Comparison of ENCODE assay signal across 8 cellular contexts in genomic region chr2:69798909-69799526, GRCh38. TPM values are rescaled to one million over a fixed set of nuclear protein-coding genes. Genes with fewer than 3 reads are reported as not detected.
DNase-seq lines count a peak whose midpoint lies in the region; ATAC-seq, FAIRE-seq and TF ChIP-seq lines count a peak whose summit lies in the region.

No MANE protein-coding gene starts in this region.

- no peaks in the 10 kb centered on the region for H3K9me3 Mint-ChIP-seq in activated T-helper 1 cell treated with anti-CD3 and anti-CD28 coated beads, Interleukin-12 subunit alpha, Interleukin-12 subunit beta, Interleukin-2, Interleukin-4 antibody, amounts not matched to agents 30 ng/mL and 10 ng/mL and 1 ng/mL, durations not matched to agents 14 hours and 24 hours and 36 hours

- POLR2A ChIA-PET in K562 (lab: Yijun Ruan, JAX) = interaction anchor here (0.7 to 2.7 kb wide), 10 partner anchors 10 to 134 kb away, joined by 3 to 16 read pairs (median 4); partner anchors contain the start of genes GMCL1 and SNRNP27

- TF ChIP-seq POLR2A in GM12892 (IDR thresholded peaks at IDR 0.05; ENCODE audit: low read depth, low read length) = no peak
- TF ChIP-seq POLR2A in K562 (conservative IDR thresholded peaks at IDR 0.05) = no peak

- peak in 1 of 2 experiments; percentile 26; a peak in 3 of 4 replicates for TF ChIP-seq RAD21 in K562 (CRISPR knock-in tag; conservative IDR thresholded peaks at IDR 0.05 in 1 of 2, IDR thresholded peaks at IDR 0.05 in 1 of 2)

- H3K4me3 Mint-ChIP-seq in activated T-helper 1 cell treated with anti-CD3 and anti-CD28 coated beads, Interleukin-12 subunit alpha, Interleukin-12 subunit beta, Interleukin-2, Interleukin-4 antibody, amounts not matched to agents 30 ng/mL and 10 ng/mL and 1 ng/mL, durations not matched to agents 14 hours and 24 hours and 36 hours = no peak overlapping the region

- CTCF ChIA-PET in K562 (lab: Yijun Ruan, JAX; ENCODE audit: low intra/inter-chr PET ratio) = no interaction called here

- H3K79me1 ChIP-seq in mesenchymal stem cell (replicated peaks; ENCODE audit: low read length, poor library complexity, severe bottlenecking) = peaks cover 31% of the 10 kb centered on the region

- H4K91ac ChIP-seq in mesenchymal stem cell (ENCODE audit: low read length) = no peak overlapping the region

- H2BK120ac ChIP-seq in mesenchymal stem cell (ENCODE audit: low read depth, low read length) = no peak overlapping the region

- H3K36me3 Mint-ChIP-seq in activated T-helper 1 cell treated with anti-CD3 and anti-CD28 coated beads, Interleukin-12 subunit alpha, Interleukin-12 subunit beta, Interleukin-2, Interleukin-4 antibody, amounts not matched to agents 30 ng/mL and 10 ng/mL and 1 ng/mL, durations not matched to agents 14 hours and 24 hours and 36 hours (ENCODE audit: low read depth) = peaks cover 22% of the 10 kb centered on the region

- FAIRE-seq in GM12892 (lab: Jason Lieb, UNC) = peak; percentile 69
- FAIRE-seq in K562 (lab: Jason Lieb, UNC) = peak; percentile 96

- no peaks in the 10 kb centered on the region for H3K79me2 ChIP-seq in K562 (ENCODE audit: control insufficient read depth, insufficient read depth, low read length)

- H4K20me1 ChIP-seq in K562 (replicated peaks; ENCODE audit: control insufficient read depth, insufficient read depth, low read length) = peaks cover 14% of the 10 kb centered on the region

- H3K36me3 ChIP-seq in K562 (ENCODE audit: control insufficient read depth, insufficient read depth, low read length) (no peaks in the 10 kb centered on the region), mesenchymal stem cell (ENCODE audit: control insufficient read depth in 1 of 2, insufficient read depth in 2 of 2, low read depth in 1 of 2, low read length in 2 of 2) (peaks cover 23 to 51% of the 10 kb centered on the region in 2 experiments)
- H3K36me3 ChIP-seq in effector memory CD4-positive, alpha-beta T cell (ENCODE audit: control insufficient read depth, insufficient read depth, low read length) = no peaks in the 10 kb centered on the region

- TF ChIP-seq CTCF in K562 (IDR thresholded peaks at IDR 0.05 in 2 of 3, conservative IDR thresholded peaks at IDR 0.05 in 1 of 3; ENCODE audit: insufficient read depth in 2 of 3, low read depth in 1 of 3, low read length in 3 of 3) = no peak

- H2AFZ ChIP-seq in K562 (ENCODE audit: low read depth, low read length) (0 out of 2 replicates have a peak overlapping the region, but pooled peaks have one; percentile 46), mesenchymal stem cell (ENCODE audit: low read depth, low read length) (no peak overlapping the region)

- H3K27me3 ChIP-seq in K562 (ENCODE audit: control insufficient read depth in 2 of 2, insufficient read depth in 2 of 2, low read length in 2 of 2) (no peaks in the 10 kb centered on the region; a peak in 1 of 5 replicates), mesenchymal stem cell (ENCODE audit: control insufficient read depth in 1 of 2, insufficient read depth in 1 of 2, low read length in 2 of 2) (no peaks in the 10 kb centered on the region)
- no peaks in the 10 kb centered on the region for H3K27me3 ChIP-seq in effector memory CD4-positive, alpha-beta T cell (replicated peaks; ENCODE audit: control insufficient read depth, insufficient read depth, low read length, poor library complexity, severe bottlenecking)

- intact Hi-C loops in K562 (cut with micrococcal nuclease) = loop anchor here (5.0 kb wide), 2 partner anchors 57 to 242 kb away; partner anchors contain the start of gene ANXA4
- intact Hi-C loops in activated T-helper 1 cell treated with anti-CD3 and anti-CD28 coated beads, Interleukin-12 subunit alpha, Interleukin-12 subunit beta, Interleukin-2, Interleukin-4 antibody, amounts not matched to agents 30 ng/mL and 10 ng/mL and 1 ng/mL, durations not matched to agents 14 hours and 24 hours and 36 hours (cut with micrococcal nuclease) = no loop called here

- H3K14ac ChIP-seq in mesenchymal stem cell (ENCODE audit: low read length in 2 of 2) = no peak overlapping the region

- H3K4me2 ChIP-seq in K562 (ENCODE audit: insufficient read depth, low read length) = peak overlapping the region; percentile 86
- peak overlapping the region; percentile 48 for H3K4me2 ChIP-seq in mesenchymal stem cell (ENCODE audit: low read length, poor library complexity, severe bottlenecking)

- no peaks in the 10 kb centered on the region for H3K9me3 ChIP-seq in K562 (replicated peaks; ENCODE audit: control insufficient read depth, insufficient read depth, low read depth, low read length)
- H3K9me3 ChIP-seq in mesenchymal stem cell (ENCODE audit: control insufficient read depth, low read length) = no peaks in the 10 kb centered on the region
- H3K9me3 ChIP-seq in effector memory CD4-positive, alpha-beta T cell (ENCODE audit: control insufficient read depth, low read length) = no peaks in the 10 kb centered on the region

- no TSS peak for BruUV-seq in K562 (replicated peaks; lab: Mats Ljungman, UMichigan)

- peak overlapping the region; percentile 53; the same call in 1 of the 3 replicates for H3K27ac ChIP-seq in K562 (ENCODE audit: extremely low read depth, low read depth, low read length)
- peak overlapping the region; percentile 99 for H3K27ac ChIP-seq in mesenchymal stem cell (ENCODE audit: low read length, poor library complexity, severe bottlenecking)
- H3K27ac ChIP-seq in effector memory CD4-positive, alpha-beta T cell (ENCODE audit: insufficient read depth, low read length, poor library complexity, severe bottlenecking) = no peak overlapping the region

- ATAC-seq in HG03342 (IDR thresholded peaks at IDR 0.05; ENCODE audit: unreplicated experiment) = peak; percentile 37
- ATAC-seq in K562 = peak; percentile 95
- ATAC-seq in HG03025 (IDR thresholded peaks at IDR 0.05; ENCODE audit: low FRiP score, unreplicated experiment) = no peak

- no peak overlapping the region for H3K4ac ChIP-seq in mesenchymal stem cell (ENCODE audit: low read depth in 1 of 2, low read length in 2 of 2)

- H4K8ac ChIP-seq in mesenchymal stem cell (ENCODE audit: low read length) = no peak overlapping the region

- no peak overlapping the region for H2BK15ac ChIP-seq in mesenchymal stem cell (ENCODE audit: low read depth, poor library complexity, severe bottlenecking)

- no peak overlapping the region for H3K27ac Mint-ChIP-seq in activated T-helper 1 cell treated with anti-CD3 and anti-CD28 coated beads, Interleukin-12 subunit alpha, Interleukin-12 subunit beta, Interleukin-2, Interleukin-4 antibody, amounts not matched to agents 30 ng/mL and 10 ng/mL and 1 ng/mL, durations not matched to agents 14 hours and 24 hours and 36 hours

- H2BK12ac ChIP-seq in mesenchymal stem cell (ENCODE audit: low read length in 2 of 2) = no peak overlapping the region

- peak overlapping the region; percentile 57 for H2AK5ac ChIP-seq in mesenchymal stem cell (ENCODE audit: low read length, severe bottlenecking)

- peaks cover 42% of the 10 kb centered on the region for H3K4me1 Mint-ChIP-seq in activated T-helper 1 cell treated with anti-CD3 and anti-CD28 coated beads, Interleukin-12 subunit alpha, Interleukin-12 subunit beta, Interleukin-2, Interleukin-4 antibody, amounts not matched to agents 30 ng/mL and 10 ng/mL and 1 ng/mL, durations not matched to agents 14 hours and 24 hours and 36 hours (ENCODE audit: low read depth)

- DNase-seq in GM12892 (ENCODE audit: insufficient read length) (no peak), K562 (ENCODE audit: extremely low read depth in 1 of 4, low spot score in 3 of 4) (peak; percentile 89 to 97 (median 89)), mesenchymal stem cell (peak; percentile 72), GF-D8 (lab: John Stamatoyannopoulos, UW) (no peak)
- DNase-seq in effector memory CD4-positive, alpha-beta T cell = no peak
- DNase-seq in activated T-helper 1 cell treated with anti-CD3 and anti-CD28 coated beads, Interleukin-12 subunit alpha, Interleukin-12 subunit beta, Interleukin-2, Interleukin-4 antibody, amounts not matched to agents 30 ng/mL and 10 ng/mL and 1 ng/mL, durations not matched to agents 14 hours and 24 hours and 36 hours (ENCODE audit: low spot score) = no peak

- peak; percentile 95 for TF ChIP-seq EP300 in K562 (IDR thresholded peaks at IDR 0.05; ENCODE audit: low read length)

- no peaks in the 10 kb centered on the region for H3K27me3 Mint-ChIP-seq in activated T-helper 1 cell treated with anti-CD3 and anti-CD28 coated beads, Interleukin-12 subunit alpha, Interleukin-12 subunit beta, Interleukin-2, Interleukin-4 antibody, amounts not matched to agents 30 ng/mL and 10 ng/mL and 1 ng/mL, durations not matched to agents 14 hours and 24 hours and 36 hours (ENCODE audit: insufficient read depth)

- H2BK5ac ChIP-seq in mesenchymal stem cell (ENCODE audit: low read depth, low read length, poor library complexity, severe bottlenecking) = peak overlapping the region; percentile 95

- H3K9me1 ChIP-seq in K562 (ENCODE audit: control insufficient read depth, insufficient read depth, low read length) = no peaks in the 10 kb centered on the region

- H3K4me3 ChIP-seq in K562 (peak overlapping the region; percentile 30), mesenchymal stem cell (ENCODE audit: insufficient read depth in 1 of 2, low read depth in 1 of 2, low read length in 2 of 2) (peak overlapping the region in 1 of 2 experiments; percentile 78)
- no peak overlapping the region for H3K4me3 ChIP-seq in effector memory CD4-positive, alpha-beta T cell (ENCODE audit: insufficient read depth, low read depth, low read length, poor library complexity, severe bottlenecking)

- in situ Hi-C loops in K562 (cut with MboI) = loop anchor here (5.0 kb wide), 1 partner anchor 57 kb away; the partner anchor contains the start of gene ANXA4

- H3K9ac ChIP-seq in K562 (ENCODE audit: insufficient read depth in 1 of 2, low read depth in 2 of 2, low read length in 2 of 2) (peak overlapping the region in 1 of 2 experiments; percentile 42; a peak in 1 of 4 replicates), mesenchymal stem cell (ENCODE audit: low read length) (peak overlapping the region; percentile 93)

- H3K23ac ChIP-seq in mesenchymal stem cell (ENCODE audit: low read length in 2 of 2) = no peak overlapping the region

- peak overlapping the region in 1 of 2 experiments; percentile 28 for H3K18ac ChIP-seq in mesenchymal stem cell (ENCODE audit: low read depth in 1 of 2, low read length in 2 of 2)

- peaks cover 3 to 23% of the 10 kb centered on the region in 2 experiments; a peak in 4 of 5 replicates for H3K4me1 ChIP-seq in K562 (replicated peaks in 1 of 2; ENCODE audit: control insufficient read depth in 2 of 2, insufficient read depth in 2 of 2, low read length in 2 of 2)
- H3K4me1 ChIP-seq in mesenchymal stem cell (ENCODE audit: control insufficient read depth, insufficient read depth, low read depth, low read length) = peaks cover 17% of the 10 kb centered on the region
- no peaks in the 10 kb centered on the region for H3K4me1 ChIP-seq in effector memory CD4-positive, alpha-beta T cell (ENCODE audit: control insufficient read depth, insufficient read depth, low read length, poor library complexity, severe bottlenecking)

- WGBS in K562 (ENCODE audit: insufficient coverage, low coverage, missing lambda C conversion rate) = 4% methylated on average over 4 of the region's 4 CpGs
- WGBS in mesenchymal stem cell = 3% methylated on average over 2 of the region's 4 CpGs

RNA-seq across cellular contexts. Expression of gene GMCL1, which starts 30.4 kb away (rescaled TPM):
- 10.0 TPM for polyA plus RNA-seq in GM12892 (2012; ENCODE audit: missing spikeins)
- total RNA-seq in K562 (2011; cell fraction: chromatin; rRNA removed; ENCODE audit: low replicate concordance) = 10.8 and 41.5 TPM in 2 replicates
- 5.8 and 8.2 TPM in 2 replicates for total RNA-seq in K562 (2011; cell fraction: nucleolus; rRNA removed)
- 15.5 and 33.4 TPM in 2 replicates for total RNA-seq in K562 (2011; cell fraction: nucleoplasm; rRNA removed)
- 15.2 and 20.9 TPM in 2 replicates for total RNA-seq in K562 (2014; rRNA removed)
- total RNA-seq in K562 (2014; rRNA removed; fragmentation: Illumina TruSeq; extraction: Trizol) = 20.0 and 21.8 TPM in 2 replicates
- 13.4 and 15.0 TPM in 2 replicates for total RNA-seq in K562 (2015; rRNA removed; fragmentation: Illumina TruSeq; extraction: Trizol)
- total RNA-seq in K562 (2021) = 18.6 and 18.7 TPM in 2 replicates
- polyA plus RNA-seq in K562 (2011; rRNA removed) = 19.3 and 27.3 TPM in 2 replicates
- 6.4 and 14.0 TPM in 2 replicates for polyA plus RNA-seq in K562 (2011; cell fraction: cytosol; rRNA removed)
- polyA plus RNA-seq in K562 (2011; cell fraction: nucleus; rRNA removed) = 5.9 and 9.6 TPM in 2 replicates
- 14.6 and 16.4 TPM in 2 replicates for polyA plus RNA-seq in K562 (2012)
- 21.3 and 26.2 TPM in 2 replicates for polyA plus RNA-seq in K562 (2014; fragmentation: Illumina TruSeq; extraction: Trizol)
- 1 to 10 TPM; 7.0 to 8.1 TPM for polyA plus RNA-seq in K562 (2014; fragmentation: Nextera tagmentation; extraction: Ambion mirVana)
- polyA plus RNA-seq in K562 (2014; rRNA removed) = 15.4 and 18.1 TPM in 2 replicates
- 20.2 and 29.6 TPM in 2 replicates for polyA minus RNA-seq in K562 (2011; rRNA and poly(A)+ RNA removed)
- 7.8 and 13.7 TPM in 2 replicates for polyA minus RNA-seq in K562 (2011; cell fraction: cytosol; rRNA and poly(A)+ RNA removed)
- polyA minus RNA-seq in K562 (2011; cell fraction: nucleus; rRNA and poly(A)+ RNA removed) = 5.1 TPM in 2 replicates
- polyA plus RNA-seq in mesenchymal stem cell (2013, experiment 1 of 2) = 9.3 TPM
- 8.6 TPM for polyA plus RNA-seq in mesenchymal stem cell (2013, experiment 2 of 2)
- total RNA-seq in activated T-helper 1 cell treated with anti-CD3 and anti-CD28 coated beads, Interleukin-12 subunit alpha, Interleukin-12 subunit beta, Interleukin-2, Interleukin-4 antibody, amounts not matched to agents 30 ng/mL and 10 ng/mL and 1 ng/mL, durations not matched to agents 14 hours and 24 hours and 36 hours = 25.6 and 32.8 TPM in 2 replicates

RNA-seq across cellular contexts. Expression of gene ANXA4, which starts 57.1 kb away (rescaled TPM):
- polyA plus RNA-seq in GM12892 (2012; ENCODE audit: missing spikeins) = 82.4 TPM
- 15.5 and 15.8 TPM in 2 replicates for total RNA-seq in K562 (2011; cell fraction: chromatin; rRNA removed; ENCODE audit: low replicate concordance)
- total RNA-seq in K562 (2011; cell fraction: nucleolus; rRNA removed) = 8.4 and 9.0 TPM in 2 replicates
- total RNA-seq in K562 (2011; cell fraction: nucleoplasm; rRNA removed) = 12.1 and 16.6 TPM in 2 replicates
- total RNA-seq in K562 (2014; rRNA removed) (7.5 and 10.9 TPM in 2 replicates), K562 (2014; rRNA removed; fragmentation: Illumina TruSeq; extraction: Trizol) (3.0 and 3.7 TPM in 2 replicates), K562 (2015; rRNA removed; fragmentation: Illumina TruSeq; extraction: Trizol) (2.9 and 3.4 TPM in 2 replicates), K562 (2021) (11.8 and 12.7 TPM in 2 replicates)
- polyA plus RNA-seq in K562 (2011; rRNA removed) (9.5 and 11.7 TPM in 2 replicates), K562 (2014; fragmentation: Illumina TruSeq; extraction: Trizol) (13.6 and 16.1 TPM in 2 replicates), K562 (2014; fragmentation: Nextera tagmentation; extraction: Ambion mirVana) (10 to 100 TPM; 11.6 to 13.2 TPM), K562 (2014; rRNA removed) (10.2 and 10.9 TPM in 2 replicates)
- 9.1 and 15.4 TPM in 2 replicates for polyA plus RNA-seq in K562 (2011; cell fraction: cytosol; rRNA removed)
- polyA plus RNA-seq in K562 (2011; cell fraction: nucleus; rRNA removed) = 7.3 and 16.5 TPM in 2 replicates
- polyA plus RNA-seq in K562 (2012) = 16.0 and 34.4 TPM in 2 replicates
- 7.3 and 14.4 TPM in 2 replicates for polyA minus RNA-seq in K562 (2011; rRNA and poly(A)+ RNA removed)
- polyA minus RNA-seq in K562 (2011; cell fraction: cytosol; rRNA and poly(A)+ RNA removed) = 5.4 and 8.7 TPM in 2 replicates
- 5.4 and 10.0 TPM in 2 replicates for polyA minus RNA-seq in K562 (2011; cell fraction: nucleus; rRNA and poly(A)+ RNA removed)
- 99.3 TPM for polyA plus RNA-seq in mesenchymal stem cell (2013, experiment 1 of 2)
- 95.9 TPM for polyA plus RNA-seq in mesenchymal stem cell (2013, experiment 2 of 2)
- 36.2 and 38.0 TPM in 2 replicates for total RNA-seq in activated T-helper 1 cell treated with anti-CD3 and anti-CD28 coated beads, Interleukin-12 subunit alpha, Interleukin-12 subunit beta, Interleukin-2, Interleukin-4 antibody, amounts not matched to agents 30 ng/mL and 10 ng/mL and 1 ng/mL, durations not matched to agents 14 hours and 24 hours and 36 hours

Comparison
In these comparisons a context has a peak if more than half of its experiments do, and no peak if none do; other contexts are left out.
1. DNase-seq: peak in K562 (4 of 4) and mesenchymal stem cell (single experiment); none in GM12892 (single experiment), GF-D8 (single experiment), effector memory CD4-positive, alpha-beta T cell (0 of 3) and activated T-helper 1 cell treated with anti-CD3 and anti-CD28 coated beads, Interleukin-12 subunit alpha, Interleukin-12 subunit beta, Interleukin-2, Interleukin-4 antibody, amounts not matched to agents 30 ng/mL and 10 ng/mL and 1 ng/mL, durations not matched to agents 14 hours and 24 hours and 36 hours (single experiment).